In genomic region chr1:247390996-247391395, GRCh38 we compare ENCODE assay signal across 1 cellular context.
TF ChIP-seq lines count a peak whose summit lies in the region.

No MANE protein-coding gene starts in this region.

TF ChIP-seq in GM12878, 131 proteins besides CTCF, POLR2A, EP300 and RAD21:
- TF ChIP-seq NBN (IDR thresholded peaks at IDR 0.05) (no peak), MEF2B (IDR thresholded peaks at IDR 0.05; ENCODE audit: partially characterized antibody, poor library complexity, severe bottlenecking) (no peak), RELB (IDR thresholded peaks at IDR 0.05; ENCODE audit: low read depth) (no peak), ATF3 (IDR thresholded peaks at IDR 0.05; ENCODE audit: borderline replicate concordance, extremely low read depth, low read depth, low read length) (no peak), DPF2 (IDR thresholded peaks at IDR 0.05) (no peak), CHD1 (IDR thresholded peaks at IDR 0.05; ENCODE audit: low read depth, low read length) (no peak), ETV6 (conservative IDR thresholded peaks at IDR 0.05 in 1 of 2, IDR thresholded peaks at IDR 0.05 in 1 of 2; ENCODE audit: borderline replicate concordance in 1 of 2, low read depth in 1 of 2) (no peak), SUPT20H (IDR thresholded peaks at IDR 0.05; ENCODE audit: borderline replicate concordance, control insufficient read depth, low read depth, low read length) (no peak), YY1 (IDR thresholded peaks at IDR 0.05; ENCODE audit: low read depth, low read length) (no peak), SMAD5 (IDR thresholded peaks at IDR 0.05; ENCODE audit: low read depth) (no peak), IRF3 (IDR thresholded peaks at IDR 0.05) (no peak)
TF ChIP-seq in GM12878: peak in this region for 0.
